Comparison of ENCODE assay signal across 1 cellular context in genomic region chr7:108586274-108586710, GRCh38.
TF ChIP-seq lines count a peak whose summit lies in the region.

No MANE protein-coding gene starts in this region.

TF ChIP-seq in K562, 482 proteins besides CTCF, POLR2A, EP300 and RAD21 (continued from another document and continues in another):
- TF ChIP-seq NFE2L1 (tag; IDR thresholded peaks at IDR 0.05; ENCODE audit: borderline replicate concordance, low read depth) (no peak), TBL1XR1 (IDR thresholded peaks at IDR 0.05; ENCODE audit: low read length in 2 of 2) (peak in 1 of 2 experiments; percentile 68; a peak in 1 of 4 replicates), ZNF445 (CRISPR knock-in tag; IDR thresholded peaks at IDR 0.05; ENCODE audit: low read depth) (no peak), ZBTB40 (IDR thresholded peaks at IDR 0.05) (peak; percentile 32; the same call in 1 of the 2 replicates), ZBTB40 (CRISPR knock-in tag; IDR thresholded peaks at IDR 0.05) (no peak), EWSR1 (IDR thresholded peaks at IDR 0.05; ENCODE audit: borderline replicate concordance, low read depth, partially characterized antibody) (no peak), TGIF2 (CRISPR knock-in tag; IDR thresholded peaks at IDR 0.05) (no peak), FOXA3 (CRISPR knock-in tag; conservative IDR thresholded peaks at IDR 0.05 in 1 of 2, IDR thresholded peaks at IDR 0.05 in 1 of 2) (no peak; a peak in 1 of 4 replicates), ILF3 (IDR thresholded peaks at IDR 0.05; ENCODE audit: borderline replicate concordance) (no peak), FOXJ2 (tag; IDR thresholded peaks at IDR 0.05) (no peak), L3MBTL2 (IDR thresholded peaks at IDR 0.05) (no peak), E2F8 (IDR thresholded peaks at IDR 0.05; ENCODE audit: low read depth, partially characterized antibody) (no peak), HNRNPLL (IDR thresholded peaks at IDR 0.05; ENCODE audit: low read depth, low read length, poor library complexity, severe bottlenecking) (no peak), KDM1A (IDR thresholded peaks at IDR 0.05) (peak; percentile 99), POLR2AphosphoS2 (IDR thresholded peaks at IDR 0.05; ENCODE audit: low read length) (no peak), MAX (CRISPR knock-in tag; IDR thresholded peaks at IDR 0.05) (no peak), POLR3A (IDR thresholded peaks at IDR 0.05; ENCODE audit: borderline replicate concordance, extremely low read depth, insufficient read depth, insufficient read length) (no peak), HLTF (IDR thresholded peaks at IDR 0.05) (peak; percentile 89; the same call in 1 of the 2 replicates), BHLHE40 (IDR thresholded peaks at IDR 0.05; ENCODE audit: low read length) (no peak), ETS1 (conservative IDR thresholded peaks at IDR 0.05; ENCODE audit: control insufficient read depth, low read depth, low read length) (no peak), CTBP1 (IDR thresholded peaks at IDR 0.05; ENCODE audit: borderline replicate concordance) (peak; percentile 52; the same call in 1 of the 2 replicates), SOX6 (IDR thresholded peaks at IDR 0.05) (peak; percentile 91)
- TF ChIP-seq, protein P1, sequence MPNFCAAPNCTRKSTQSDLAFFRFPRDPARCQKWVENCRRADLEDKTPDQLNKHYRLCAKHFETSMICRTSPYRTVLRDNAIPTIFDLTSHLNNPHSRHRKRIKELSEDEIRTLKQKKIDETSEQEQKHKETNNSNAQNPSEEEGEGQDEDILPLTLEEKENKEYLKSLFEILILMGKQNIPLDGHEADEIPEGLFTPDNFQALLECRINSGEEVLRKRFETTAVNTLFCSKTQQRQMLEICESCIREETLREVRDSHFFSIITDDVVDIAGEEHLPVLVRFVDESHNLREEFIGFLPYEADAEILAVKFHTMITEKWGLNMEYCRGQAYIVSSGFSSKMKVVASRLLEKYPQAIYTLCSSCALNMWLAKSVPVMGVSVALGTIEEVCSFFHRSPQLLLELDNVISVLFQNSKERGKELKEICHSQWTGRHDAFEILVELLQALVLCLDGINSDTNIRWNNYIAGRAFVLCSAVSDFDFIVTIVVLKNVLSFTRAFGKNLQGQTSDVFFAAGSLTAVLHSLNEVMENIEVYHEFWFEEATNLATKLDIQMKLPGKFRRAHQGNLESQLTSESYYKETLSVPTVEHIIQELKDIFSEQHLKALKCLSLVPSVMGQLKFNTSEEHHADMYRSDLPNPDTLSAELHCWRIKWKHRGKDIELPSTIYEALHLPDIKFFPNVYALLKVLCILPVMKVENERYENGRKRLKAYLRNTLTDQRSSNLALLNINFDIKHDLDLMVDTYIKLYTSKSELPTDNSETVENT (CRISPR knock-in tag; IDR thresholded peaks at IDR 0.05), result no peak
- TF ChIP-seq, protein P2, sequence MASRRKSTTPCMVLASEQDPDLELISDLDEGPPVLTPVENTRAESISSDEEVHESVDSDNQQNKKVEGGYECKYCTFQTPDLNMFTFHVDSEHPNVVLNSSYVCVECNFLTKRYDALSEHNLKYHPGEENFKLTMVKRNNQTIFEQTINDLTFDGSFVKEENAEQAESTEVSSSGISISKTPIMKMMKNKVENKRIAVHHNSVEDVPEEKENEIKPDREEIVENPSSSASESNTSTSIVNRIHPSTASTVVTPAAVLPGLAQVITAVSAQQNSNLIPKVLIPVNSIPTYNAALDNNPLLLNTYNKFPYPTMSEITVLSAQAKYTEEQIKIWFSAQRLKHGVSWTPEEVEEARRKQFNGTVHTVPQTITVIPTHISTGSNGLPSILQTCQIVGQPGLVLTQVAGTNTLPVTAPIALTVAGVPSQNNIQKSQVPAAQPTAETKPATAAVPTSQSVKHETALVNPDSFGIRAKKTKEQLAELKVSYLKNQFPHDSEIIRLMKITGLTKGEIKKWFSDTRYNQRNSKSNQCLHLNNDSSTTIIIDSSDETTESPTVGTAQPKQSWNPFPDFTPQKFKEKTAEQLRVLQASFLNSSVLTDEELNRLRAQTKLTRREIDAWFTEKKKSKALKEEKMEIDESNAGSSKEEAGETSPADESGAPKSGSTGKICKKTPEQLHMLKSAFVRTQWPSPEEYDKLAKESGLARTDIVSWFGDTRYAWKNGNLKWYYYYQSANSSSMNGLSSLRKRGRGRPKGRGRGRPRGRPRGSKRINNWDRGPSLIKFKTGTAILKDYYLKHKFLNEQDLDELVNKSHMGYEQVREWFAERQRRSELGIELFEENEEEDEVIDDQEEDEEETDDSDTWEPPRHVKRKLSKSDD (conservative IDR thresholded peaks at IDR 0.05; ENCODE audit: low read length), result no peak
- TF ChIP-seq, protein P3, sequence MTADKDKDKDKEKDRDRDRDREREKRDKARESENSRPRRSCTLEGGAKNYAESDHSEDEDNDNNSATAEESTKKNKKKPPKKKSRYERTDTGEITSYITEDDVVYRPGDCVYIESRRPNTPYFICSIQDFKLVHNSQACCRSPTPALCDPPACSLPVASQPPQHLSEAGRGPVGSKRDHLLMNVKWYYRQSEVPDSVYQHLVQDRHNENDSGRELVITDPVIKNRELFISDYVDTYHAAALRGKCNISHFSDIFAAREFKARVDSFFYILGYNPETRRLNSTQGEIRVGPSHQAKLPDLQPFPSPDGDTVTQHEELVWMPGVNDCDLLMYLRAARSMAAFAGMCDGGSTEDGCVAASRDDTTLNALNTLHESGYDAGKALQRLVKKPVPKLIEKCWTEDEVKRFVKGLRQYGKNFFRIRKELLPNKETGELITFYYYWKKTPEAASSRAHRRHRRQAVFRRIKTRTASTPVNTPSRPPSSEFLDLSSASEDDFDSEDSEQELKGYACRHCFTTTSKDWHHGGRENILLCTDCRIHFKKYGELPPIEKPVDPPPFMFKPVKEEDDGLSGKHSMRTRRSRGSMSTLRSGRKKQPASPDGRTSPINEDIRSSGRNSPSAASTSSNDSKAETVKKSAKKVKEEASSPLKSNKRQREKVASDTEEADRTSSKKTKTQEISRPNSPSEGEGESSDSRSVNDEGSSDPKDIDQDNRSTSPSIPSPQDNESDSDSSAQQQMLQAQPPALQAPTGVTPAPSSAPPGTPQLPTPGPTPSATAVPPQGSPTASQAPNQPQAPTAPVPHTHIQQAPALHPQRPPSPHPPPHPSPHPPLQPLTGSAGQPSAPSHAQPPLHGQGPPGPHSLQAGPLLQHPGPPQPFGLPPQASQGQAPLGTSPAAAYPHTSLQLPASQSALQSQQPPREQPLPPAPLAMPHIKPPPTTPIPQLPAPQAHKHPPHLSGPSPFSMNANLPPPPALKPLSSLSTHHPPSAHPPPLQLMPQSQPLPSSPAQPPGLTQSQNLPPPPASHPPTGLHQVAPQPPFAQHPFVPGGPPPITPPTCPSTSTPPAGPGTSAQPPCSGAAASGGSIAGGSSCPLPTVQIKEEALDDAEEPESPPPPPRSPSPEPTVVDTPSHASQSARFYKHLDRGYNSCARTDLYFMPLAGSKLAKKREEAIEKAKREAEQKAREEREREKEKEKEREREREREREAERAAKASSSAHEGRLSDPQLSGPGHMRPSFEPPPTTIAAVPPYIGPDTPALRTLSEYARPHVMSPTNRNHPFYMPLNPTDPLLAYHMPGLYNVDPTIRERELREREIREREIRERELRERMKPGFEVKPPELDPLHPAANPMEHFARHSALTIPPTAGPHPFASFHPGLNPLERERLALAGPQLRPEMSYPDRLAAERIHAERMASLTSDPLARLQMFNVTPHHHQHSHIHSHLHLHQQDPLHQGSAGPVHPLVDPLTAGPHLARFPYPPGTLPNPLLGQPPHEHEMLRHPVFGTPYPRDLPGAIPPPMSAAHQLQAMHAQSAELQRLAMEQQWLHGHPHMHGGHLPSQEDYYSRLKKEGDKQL (CRISPR knock-in tag; IDR thresholded peaks at IDR 0.05; ENCODE audit: borderline replicate concordance), result no peak
